1 cellular context compared by ENCODE assay signal in the genomic region with DNA sequence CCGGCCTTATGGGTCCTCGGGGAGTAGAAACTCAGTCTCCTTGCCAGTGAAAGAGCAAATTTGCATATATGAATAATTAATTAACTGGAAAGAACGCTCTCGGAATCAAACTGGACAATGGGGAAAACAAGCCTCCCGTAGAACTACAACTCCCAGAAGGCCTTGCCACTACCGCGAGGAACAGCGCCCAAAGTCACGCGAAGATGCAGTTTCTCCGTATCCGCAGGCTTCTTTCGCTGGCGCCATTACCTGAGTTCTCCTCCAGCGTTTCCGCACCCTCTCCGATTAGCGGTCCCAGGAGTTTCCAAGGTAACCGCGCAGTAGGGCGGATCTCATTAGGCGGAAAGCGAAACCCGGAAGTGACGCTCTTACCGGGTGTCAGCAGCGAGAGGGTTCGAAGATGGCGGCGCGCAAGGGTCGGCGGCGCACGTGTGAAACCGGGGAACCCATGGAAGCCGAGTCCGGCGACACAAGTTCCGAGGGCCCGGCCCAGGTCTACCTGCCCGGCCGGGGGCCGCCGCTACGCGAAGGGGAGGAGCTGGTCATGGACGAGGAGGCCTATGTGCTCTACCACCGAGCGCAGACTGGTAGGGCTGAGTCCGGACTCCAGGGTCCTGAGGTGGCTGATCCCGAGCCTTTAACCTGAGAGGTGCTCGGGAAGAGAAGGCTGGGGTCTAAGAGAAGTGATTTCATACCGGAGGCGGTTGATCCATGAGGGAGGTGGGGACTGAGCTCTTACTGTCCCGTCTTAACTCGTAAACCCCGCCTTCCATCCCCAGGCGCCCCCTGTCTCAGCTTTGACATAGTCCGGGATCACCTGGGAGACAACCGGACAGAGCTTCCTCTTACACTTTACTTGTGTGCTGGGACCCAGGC.
TF ChIP-seq lines count a peak whose summit lies in the region.

A gene (plus strand): TSS at position 378 of the 876 bp plus-strand sequence. CDS start 23 bp downstream, at position 401.

TF ChIP-seq in K562, 482 proteins besides CTCF, POLR2A, EP300 and RAD21 (continued from another document and continues in another):
- TF ChIP-seq NR1H2 (CRISPR knock-in tag; IDR thresholded peaks at IDR 0.05) (no peak; the same call in 1 of the 2 replicates), ZC3H11A (IDR thresholded peaks at IDR 0.05; ENCODE audit: low read depth, low read length) (no peak), PHB (CRISPR knock-in tag; IDR thresholded peaks at IDR 0.05) (no peak), ZNF23 (CRISPR knock-in tag; IDR thresholded peaks at IDR 0.05) (no peak), SMARCA5 (IDR thresholded peaks at IDR 0.05) (no peak), NCOA6 (IDR thresholded peaks at IDR 0.05) (no peak), C11orf30 (IDR thresholded peaks at IDR 0.05; ENCODE audit: low read depth) (peak; percentile 97), U2AF2 (optimal IDR thresholded peaks at IDR 0.05; ENCODE audit: low read depth, low read length) (no peak), TRIM28 (IDR thresholded peaks at IDR 0.05) (peak; percentile 14; the same call in 1 of the 2 replicates), POLR3A (IDR thresholded peaks at IDR 0.05; ENCODE audit: borderline replicate concordance, extremely low read depth, insufficient read depth, insufficient read length) (no peak), YY1 (IDR thresholded peaks at IDR 0.05; ENCODE audit: borderline replicate concordance in 1 of 3, control insufficient read depth in 1 of 3, extremely low read depth in 1 of 3, insufficient read depth in 3 of 3, insufficient read length in 1 of 3, insufficient replicate concordance in 2 of 3, low read depth in 1 of 3, low read length in 2 of 3) (peak; percentile 92 to 97 (median 97)), TGIF2 (CRISPR knock-in tag; IDR thresholded peaks at IDR 0.05) (peak; percentile 94), KLF16 (IDR thresholded peaks at IDR 0.05) (no peak), FIP1L1 (IDR thresholded peaks at IDR 0.05; ENCODE audit: low read depth, low read length, poor library complexity, severe bottlenecking) (peak; percentile 81), KLF1 (tag; IDR thresholded peaks at IDR 0.05) (peak; percentile 60; the same call in 1 of the 2 replicates), ETV5 (CRISPR knock-in tag; IDR thresholded peaks at IDR 0.05; ENCODE audit: low read depth) (no peak), ZNF140 (CRISPR knock-in tag; IDR thresholded peaks at IDR 0.05) (no peak), TARDBP (IDR thresholded peaks at IDR 0.05) (no peak), ZKSCAN8 (CRISPR knock-in tag; IDR thresholded peaks at IDR 0.05) (no peak), KLF6 (CRISPR knock-in tag; IDR thresholded peaks at IDR 0.05; ENCODE audit: borderline replicate concordance) (0 out of 2 replicates have a peak, but pooled peaks have one; percentile 9), GATA2 (CRISPR knock-in tag; IDR thresholded peaks at IDR 0.05) (no peak), NR2C1 (IDR thresholded peaks at IDR 0.05) (peak; percentile 73), NR2C1 (tag; IDR thresholded peaks at IDR 0.05) (peak; percentile 57; the same call in 1 of the 2 replicates), ATF1 (CRISPR knock-in tag; IDR thresholded peaks at IDR 0.05) (no peak), ATF1 (tag; IDR thresholded peaks at IDR 0.05) (peak; percentile 95), BDP1 (IDR thresholded peaks at IDR 0.05; ENCODE audit: insufficient read depth, insufficient read length) (no peak), PHF21A (IDR thresholded peaks at IDR 0.05; ENCODE audit: borderline replicate concordance, low read depth) (no peak), STAT5B (CRISPR knock-in tag; IDR thresholded peaks at IDR 0.05) (no peak), CEBPG (CRISPR knock-in tag; IDR thresholded peaks at IDR 0.05) (no peak), CEBPG (tag; conservative IDR thresholded peaks at IDR 0.05 in 1 of 2, IDR thresholded peaks at IDR 0.05 in 1 of 2) (no peak; a peak in 1 of 4 replicates), DNMT1 (IDR thresholded peaks at IDR 0.05) (no peak; the same call in 1 of the 2 replicates), HNRNPH1 (optimal IDR thresholded peaks at IDR 0.05; ENCODE audit: low read depth, low read length) (no peak), FOXJ2 (tag; IDR thresholded peaks at IDR 0.05) (no peak), IRF2 (CRISPR knock-in tag; IDR thresholded peaks at IDR 0.05) (no peak)
- TF ChIP-seq, protein P1, sequence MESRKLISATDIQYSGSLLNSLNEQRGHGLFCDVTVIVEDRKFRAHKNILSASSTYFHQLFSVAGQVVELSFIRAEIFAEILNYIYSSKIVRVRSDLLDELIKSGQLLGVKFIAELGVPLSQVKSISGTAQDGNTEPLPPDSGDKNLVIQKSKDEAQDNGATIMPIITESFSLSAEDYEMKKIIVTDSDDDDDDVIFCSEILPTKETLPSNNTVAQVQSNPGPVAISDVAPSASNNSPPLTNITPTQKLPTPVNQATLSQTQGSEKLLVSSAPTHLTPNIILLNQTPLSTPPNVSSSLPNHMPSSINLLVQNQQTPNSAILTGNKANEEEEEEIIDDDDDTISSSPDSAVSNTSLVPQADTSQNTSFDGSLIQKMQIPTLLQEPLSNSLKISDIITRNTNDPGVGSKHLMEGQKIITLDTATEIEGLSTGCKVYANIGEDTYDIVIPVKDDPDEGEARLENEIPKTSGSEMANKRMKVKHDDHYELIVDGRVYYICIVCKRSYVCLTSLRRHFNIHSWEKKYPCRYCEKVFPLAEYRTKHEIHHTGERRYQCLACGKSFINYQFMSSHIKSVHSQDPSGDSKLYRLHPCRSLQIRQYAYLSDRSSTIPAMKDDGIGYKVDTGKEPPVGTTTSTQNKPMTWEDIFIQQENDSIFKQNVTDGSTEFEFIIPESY (CRISPR knock-in tag; IDR thresholded peaks at IDR 0.05) = no peak
- TF ChIP-seq, protein P2, sequence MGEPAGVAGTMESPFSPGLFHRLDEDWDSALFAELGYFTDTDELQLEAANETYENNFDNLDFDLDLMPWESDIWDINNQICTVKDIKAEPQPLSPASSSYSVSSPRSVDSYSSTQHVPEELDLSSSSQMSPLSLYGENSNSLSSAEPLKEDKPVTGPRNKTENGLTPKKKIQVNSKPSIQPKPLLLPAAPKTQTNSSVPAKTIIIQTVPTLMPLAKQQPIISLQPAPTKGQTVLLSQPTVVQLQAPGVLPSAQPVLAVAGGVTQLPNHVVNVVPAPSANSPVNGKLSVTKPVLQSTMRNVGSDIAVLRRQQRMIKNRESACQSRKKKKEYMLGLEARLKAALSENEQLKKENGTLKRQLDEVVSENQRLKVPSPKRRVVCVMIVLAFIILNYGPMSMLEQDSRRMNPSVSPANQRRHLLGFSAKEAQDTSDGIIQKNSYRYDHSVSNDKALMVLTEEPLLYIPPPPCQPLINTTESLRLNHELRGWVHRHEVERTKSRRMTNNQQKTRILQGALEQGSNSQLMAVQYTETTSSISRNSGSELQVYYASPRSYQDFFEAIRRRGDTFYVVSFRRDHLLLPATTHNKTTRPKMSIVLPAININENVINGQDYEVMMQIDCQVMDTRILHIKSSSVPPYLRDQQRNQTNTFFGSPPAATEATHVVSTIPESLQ (CRISPR knock-in tag; IDR thresholded peaks at IDR 0.05) = peak; percentile 73; the same call in 1 of the 2 replicates
- TF ChIP-seq, protein P3, sequence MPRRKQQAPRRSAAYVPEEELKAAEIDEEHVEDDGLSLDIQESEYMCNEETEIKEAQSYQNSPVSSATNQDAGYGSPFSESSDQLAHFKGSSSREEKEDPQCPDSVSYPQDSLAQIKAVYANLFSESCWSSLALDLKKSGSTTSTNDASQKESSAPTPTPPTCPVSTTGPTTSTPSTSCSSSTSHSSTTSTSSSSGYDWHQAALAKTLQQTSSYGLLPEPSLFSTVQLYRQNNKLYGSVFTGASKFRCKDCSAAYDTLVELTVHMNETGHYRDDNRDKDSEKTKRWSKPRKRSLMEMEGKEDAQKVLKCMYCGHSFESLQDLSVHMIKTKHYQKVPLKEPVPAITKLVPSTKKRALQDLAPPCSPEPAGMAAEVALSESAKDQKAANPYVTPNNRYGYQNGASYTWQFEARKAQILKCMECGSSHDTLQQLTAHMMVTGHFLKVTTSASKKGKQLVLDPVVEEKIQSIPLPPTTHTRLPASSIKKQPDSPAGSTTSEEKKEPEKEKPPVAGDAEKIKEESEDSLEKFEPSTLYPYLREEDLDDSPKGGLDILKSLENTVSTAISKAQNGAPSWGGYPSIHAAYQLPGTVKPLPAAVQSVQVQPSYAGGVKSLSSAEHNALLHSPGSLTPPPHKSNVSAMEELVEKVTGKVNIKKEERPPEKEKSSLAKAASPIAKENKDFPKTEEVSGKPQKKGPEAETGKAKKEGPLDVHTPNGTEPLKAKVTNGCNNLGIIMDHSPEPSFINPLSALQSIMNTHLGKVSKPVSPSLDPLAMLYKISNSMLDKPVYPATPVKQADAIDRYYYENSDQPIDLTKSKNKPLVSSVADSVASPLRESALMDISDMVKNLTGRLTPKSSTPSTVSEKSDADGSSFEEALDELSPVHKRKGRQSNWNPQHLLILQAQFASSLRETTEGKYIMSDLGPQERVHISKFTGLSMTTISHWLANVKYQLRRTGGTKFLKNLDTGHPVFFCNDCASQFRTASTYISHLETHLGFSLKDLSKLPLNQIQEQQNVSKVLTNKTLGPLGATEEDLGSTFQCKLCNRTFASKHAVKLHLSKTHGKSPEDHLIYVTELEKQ (CRISPR knock-in tag; IDR thresholded peaks at IDR 0.05) = no peak
- TF ChIP-seq, protein P4, sequence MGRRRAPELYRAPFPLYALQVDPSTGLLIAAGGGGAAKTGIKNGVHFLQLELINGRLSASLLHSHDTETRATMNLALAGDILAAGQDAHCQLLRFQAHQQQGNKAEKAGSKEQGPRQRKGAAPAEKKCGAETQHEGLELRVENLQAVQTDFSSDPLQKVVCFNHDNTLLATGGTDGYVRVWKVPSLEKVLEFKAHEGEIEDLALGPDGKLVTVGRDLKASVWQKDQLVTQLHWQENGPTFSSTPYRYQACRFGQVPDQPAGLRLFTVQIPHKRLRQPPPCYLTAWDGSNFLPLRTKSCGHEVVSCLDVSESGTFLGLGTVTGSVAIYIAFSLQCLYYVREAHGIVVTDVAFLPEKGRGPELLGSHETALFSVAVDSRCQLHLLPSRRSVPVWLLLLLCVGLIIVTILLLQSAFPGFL (CRISPR knock-in tag; IDR thresholded peaks at IDR 0.05) = peak; percentile 86; the same call in 1 of the 2 replicates
- TF ChIP-seq, protein P5, sequence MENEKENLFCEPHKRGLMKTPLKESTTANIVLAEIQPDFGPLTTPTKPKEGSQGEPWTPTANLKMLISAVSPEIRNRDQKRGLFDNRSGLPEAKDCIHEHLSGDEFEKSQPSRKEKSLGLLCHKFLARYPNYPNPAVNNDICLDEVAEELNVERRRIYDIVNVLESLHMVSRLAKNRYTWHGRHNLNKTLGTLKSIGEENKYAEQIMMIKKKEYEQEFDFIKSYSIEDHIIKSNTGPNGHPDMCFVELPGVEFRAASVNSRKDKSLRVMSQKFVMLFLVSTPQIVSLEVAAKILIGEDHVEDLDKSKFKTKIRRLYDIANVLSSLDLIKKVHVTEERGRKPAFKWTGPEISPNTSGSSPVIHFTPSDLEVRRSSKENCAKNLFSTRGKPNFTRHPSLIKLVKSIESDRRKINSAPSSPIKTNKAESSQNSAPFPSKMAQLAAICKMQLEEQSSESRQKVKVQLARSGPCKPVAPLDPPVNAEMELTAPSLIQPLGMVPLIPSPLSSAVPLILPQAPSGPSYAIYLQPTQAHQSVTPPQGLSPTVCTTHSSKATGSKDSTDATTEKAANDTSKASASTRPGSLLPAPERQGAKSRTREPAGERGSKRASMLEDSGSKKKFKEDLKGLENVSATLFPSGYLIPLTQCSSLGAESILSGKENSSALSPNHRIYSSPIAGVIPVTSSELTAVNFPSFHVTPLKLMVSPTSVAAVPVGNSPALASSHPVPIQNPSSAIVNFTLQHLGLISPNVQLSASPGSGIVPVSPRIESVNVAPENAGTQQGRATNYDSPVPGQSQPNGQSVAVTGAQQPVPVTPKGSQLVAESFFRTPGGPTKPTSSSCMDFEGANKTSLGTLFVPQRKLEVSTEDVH (IDR thresholded peaks at IDR 0.05; ENCODE audit: low read depth, partially characterized antibody) = peak; percentile 81
- TF ChIP-seq, protein P6, sequence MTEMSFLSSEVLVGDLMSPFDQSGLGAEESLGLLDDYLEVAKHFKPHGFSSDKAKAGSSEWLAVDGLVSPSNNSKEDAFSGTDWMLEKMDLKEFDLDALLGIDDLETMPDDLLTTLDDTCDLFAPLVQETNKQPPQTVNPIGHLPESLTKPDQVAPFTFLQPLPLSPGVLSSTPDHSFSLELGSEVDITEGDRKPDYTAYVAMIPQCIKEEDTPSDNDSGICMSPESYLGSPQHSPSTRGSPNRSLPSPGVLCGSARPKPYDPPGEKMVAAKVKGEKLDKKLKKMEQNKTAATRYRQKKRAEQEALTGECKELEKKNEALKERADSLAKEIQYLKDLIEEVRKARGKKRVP (CRISPR knock-in tag; IDR thresholded peaks at IDR 0.05) = no peak
- TF ChIP-seq, protein P7, sequence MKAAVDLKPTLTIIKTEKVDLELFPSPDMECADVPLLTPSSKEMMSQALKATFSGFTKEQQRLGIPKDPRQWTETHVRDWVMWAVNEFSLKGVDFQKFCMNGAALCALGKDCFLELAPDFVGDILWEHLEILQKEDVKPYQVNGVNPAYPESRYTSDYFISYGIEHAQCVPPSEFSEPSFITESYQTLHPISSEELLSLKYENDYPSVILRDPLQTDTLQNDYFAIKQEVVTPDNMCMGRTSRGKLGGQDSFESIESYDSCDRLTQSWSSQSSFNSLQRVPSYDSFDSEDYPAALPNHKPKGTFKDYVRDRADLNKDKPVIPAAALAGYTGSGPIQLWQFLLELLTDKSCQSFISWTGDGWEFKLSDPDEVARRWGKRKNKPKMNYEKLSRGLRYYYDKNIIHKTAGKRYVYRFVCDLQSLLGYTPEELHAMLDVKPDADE (conservative IDR thresholded peaks at IDR 0.05; ENCODE audit: control insufficient read depth, low read depth, low read length) = peak; percentile 92; the same call in 1 of the 2 replicates
- TF ChIP-seq, protein P8, sequence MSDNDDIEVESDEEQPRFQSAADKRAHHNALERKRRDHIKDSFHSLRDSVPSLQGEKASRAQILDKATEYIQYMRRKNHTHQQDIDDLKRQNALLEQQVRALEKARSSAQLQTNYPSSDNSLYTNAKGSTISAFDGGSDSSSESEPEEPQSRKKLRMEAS (CRISPR knock-in tag; IDR thresholded peaks at IDR 0.05) = peak; percentile 98
- TF ChIP-seq, protein P9, sequence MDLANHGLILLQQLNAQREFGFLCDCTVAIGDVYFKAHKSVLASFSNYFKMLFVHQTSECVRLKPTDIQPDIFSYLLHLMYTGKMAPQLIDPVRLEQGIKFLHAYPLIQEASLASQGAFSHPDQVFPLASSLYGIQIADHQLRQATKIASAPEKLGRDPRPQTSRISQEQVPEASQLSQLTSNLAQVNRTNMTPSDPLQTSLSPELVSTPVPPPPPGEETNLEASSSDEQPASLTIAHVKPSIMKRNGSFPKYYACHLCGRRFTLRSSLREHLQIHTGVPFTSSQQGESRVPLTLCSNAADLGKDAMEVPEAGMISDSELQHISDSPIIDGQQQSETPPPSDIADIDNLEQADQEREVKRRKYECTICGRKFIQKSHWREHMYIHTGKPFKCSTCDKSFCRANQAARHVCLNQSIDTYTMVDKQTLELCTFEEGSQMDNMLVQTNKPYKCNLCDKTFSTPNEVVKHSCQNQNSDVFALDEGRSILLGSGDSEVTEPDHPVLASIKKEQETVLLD (IDR thresholded peaks at IDR 0.05) = no peak
